In the genomic region with DNA sequence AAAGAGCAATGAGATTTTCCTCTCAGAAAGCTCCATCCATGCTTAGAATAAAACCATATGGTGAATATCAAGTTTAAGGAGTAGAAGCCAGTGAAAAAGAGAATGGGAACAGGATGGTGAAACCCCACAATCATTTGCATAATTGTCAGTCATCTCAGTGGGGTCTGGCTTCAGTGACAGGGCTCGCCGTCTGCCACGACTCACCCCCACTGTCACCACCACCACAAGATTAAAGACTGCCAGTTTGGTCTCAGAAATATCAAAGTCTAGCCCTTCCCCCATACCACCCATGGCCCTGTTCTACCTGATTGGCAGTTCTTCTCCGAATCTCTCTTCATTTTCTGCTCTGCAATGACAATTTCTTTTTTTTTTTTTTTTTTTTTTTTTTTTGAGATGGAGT, we compare ENCODE assay signal across 33 cellular contexts.
DNase-seq lines count a peak whose midpoint lies in the region; ATAC-seq and TF ChIP-seq lines count a peak whose summit lies in the region.
"Had no signal": no experiment of that assay in that cellular context is flagged by ENCODE, and none has a peak within 500 bp of the region (broad histone marks: within the 10 kb centered on the region; RNA-seq: fewer than 3 reads in every experiment).

No MANE protein-coding gene starts in this region.

- H3K4me3 Mint-ChIP-seq in endodermal cell, result no peak overlapping the region
- H3K4me3 Mint-ChIP-seq: activated CD8-positive, alpha-beta T cell treated with anti-CD3 and anti-CD28 coated beads for 36 hours; activated naive CD8-positive, alpha-beta T cell treated with anti-CD3 and anti-CD28 coated beads, Interleukin-2, amount 10 ng/mL, durations not matched to agents 7 days and 5 days; H9 had no signal

- H3K4me3 ChIP-seq in endodermal cell (ENCODE audit: low read length), result no peak overlapping the region
- H3K4me3 ChIP-seq: left ventricle myocardium inferior, smooth muscle cell, testis had no signal

- WGBS in endodermal cell (ENCODE audit: insufficient coverage in 1 of 2, insufficient read length in 1 of 2), 2 experiments, result 57 to 64% methylated on average over 3 to 4 of the region's 4 CpGs

- no peak overlapping the region for H3K27ac Mint-ChIP-seq in endodermal cell
- H3K27ac Mint-ChIP-seq: activated CD8-positive, alpha-beta T cell treated with anti-CD3 and anti-CD28 coated beads for 36 hours; activated naive CD8-positive, alpha-beta T cell treated with anti-CD3 and anti-CD28 coated beads, Interleukin-2, amount 10 ng/mL, durations not matched to agents 7 days and 5 days had no signal

- H3K36me3 Mint-ChIP-seq in endodermal cell (ENCODE audit: low read depth), result peaks cover 1% of the 10 kb centered on the region

- DNase-seq in NCI-H82 (lab: John Stamatoyannopoulos, UW) (peak; percentile 55), NCI-H82 treated with DMSO at 0.1 percent for 48 hours (lab: John Stamatoyannopoulos, UW; ENCODE audit: unreplicated experiment) (no peak), NCI-H2171 (lab: John Stamatoyannopoulos, UW) (peak; percentile 31), cerebellar cortex (ENCODE audit: low spot score) (peak; percentile 36), NCI-H1092 (lab: John Stamatoyannopoulos, UW) (no peak), endodermal cell (no peak)
- DNase-seq: activated CD4-positive, alpha-beta T cell treated with anti-CD3 and anti-CD28 coated beads for 1 hour; activated CD8-positive, alpha-beta T cell treated with anti-CD3 and anti-CD28 coated beads for 36 hours; activated effector memory CD4-positive, alpha-beta T cell treated with Interleukin-2 at 50 U/mL for 16 hours; activated naive CD8-positive, alpha-beta T cell treated with anti-CD3 and anti-CD28 coated beads, Interleukin-2, amount 10 ng/mL, durations not matched to agents 7 days and 5 days; Calu3; cortex of kidney; DMS79; effector memory CD4-positive, alpha-beta T cell; erythroblast; glutamatergic neuron; H9; left ventricle myocardium inferior; mesenchymal stem cell; NCI-H146; NCI-H774; Right ventricle myocardium superior; stimulated activated naive CD8-positive, alpha-beta T cell treated with anti-CD3 and anti-CD28 coated beads, Interleukin-15, Interleukin-2, amounts not matched to agents 100 U/mL and 50 U/mL, for 24 hours; T-helper 2 cell; testis had no signal

- H3K27me3 Mint-ChIP-seq in endodermal cell (ENCODE audit: insufficient read depth), result peaks cover 4% of the 10 kb centered on the region
- H3K27me3 Mint-ChIP-seq: activated CD8-positive, alpha-beta T cell treated with anti-CD3 and anti-CD28 coated beads for 36 hours; activated naive CD8-positive, alpha-beta T cell treated with anti-CD3 and anti-CD28 coated beads, Interleukin-2, amount 10 ng/mL, durations not matched to agents 7 days and 5 days had no signal

- peaks cover 40% of the 10 kb centered on the region for H3K4me1 Mint-ChIP-seq in endodermal cell

- no peaks in the 10 kb centered on the region for H3K27me3 ChIP-seq in endodermal cell (ENCODE audit: control insufficient read depth, insufficient read depth, low read length, poor library complexity, severe bottlenecking)
- H3K27me3 ChIP-seq: testis had no signal

- no peak for TF ChIP-seq CTCF in endodermal cell (conservative IDR thresholded peaks at IDR 0.05)

- H3K27ac ChIP-seq in endodermal cell (ENCODE audit: low read depth, low read length), result no peak overlapping the region
- H3K27ac ChIP-seq: 22Rv1, C4-2B, KMS-11, left ventricle myocardium inferior, parathyroid adenoma had no signal

- H3K9ac ChIP-seq in endodermal cell (ENCODE audit: extremely low read depth, low read length, poor library complexity, severe bottlenecking), result no peak overlapping the region
- H3K9ac ChIP-seq: KMS-11, parathyroid adenoma had no signal

- H3K9me3 ChIP-seq in endodermal cell (ENCODE audit: control insufficient read depth, low read length), result no peaks in the 10 kb centered on the region
- H3K9me3 ChIP-seq: left ventricle myocardium inferior, testis had no signal

- H3K9me3 Mint-ChIP-seq in endodermal cell, result no peaks in the 10 kb centered on the region
- H3K9me3 Mint-ChIP-seq: activated CD8-positive, alpha-beta T cell treated with anti-CD3 and anti-CD28 coated beads for 36 hours; activated naive CD8-positive, alpha-beta T cell treated with anti-CD3 and anti-CD28 coated beads, Interleukin-2, amount 10 ng/mL, durations not matched to agents 7 days and 5 days; H9 had no signal

- H3K36me3 ChIP-seq in endodermal cell (ENCODE audit: control insufficient read depth, insufficient read depth, low read length), result no peaks in the 10 kb centered on the region

- H3K4me1 ChIP-seq in endodermal cell (ENCODE audit: control insufficient read depth, insufficient read depth, low read length), result peaks cover 13% of the 10 kb centered on the region
- H3K4me1 ChIP-seq: parathyroid adenoma had no signal

- peak; percentile 48 for ATAC-seq in GM18861 (IDR thresholded peaks at IDR 0.05; ENCODE audit: unreplicated experiment)
- ATAC-seq in HG02571 (IDR thresholded peaks at IDR 0.05; ENCODE audit: unreplicated experiment), result no peak
- ATAC-seq: activated CD8-positive, alpha-beta T cell treated with anti-CD3 and anti-CD28 coated beads for 36 hours; Panc1; stimulated activated naive CD8-positive, alpha-beta T cell treated with anti-CD3 and anti-CD28 coated beads, Interleukin-15, Interleukin-2, amounts not matched to agents 100 U/mL and 50 U/mL, for 24 hours had no signal

Comparison
In these comparisons a context has a peak if more than half of its experiments do, and no peak if none do; other contexts are left out.
1. DNase-seq: peak in NCI-H82 (single experiment), NCI-H2171 (single experiment) and cerebellar cortex (single experiment); none in NCI-H82 treated with DMSO at 0.1 percent for 48 hours (single experiment), NCI-H1092 (single experiment) and endodermal cell (single experiment).